ENCODE assay signal across 8 cellular contexts in genomic region chr6:44253307-44254101, GRCh38. TPM values are rescaled to one million over a fixed set of nuclear protein-coding genes. Genes with fewer than 3 reads are reported as not detected.
DNase-seq lines count a peak whose midpoint lies in the region; ATAC-seq and TF ChIP-seq lines count a peak whose summit lies in the region.

No MANE protein-coding gene starts in this region.

- H2AFZ ChIP-seq in fibroblast of lung (ENCODE audit: low read length): no peak overlapping the region

- H3K4me2 ChIP-seq in fibroblast of lung (ENCODE audit: extremely low read depth, insufficient read depth, low read length): no peak overlapping the region

- no peak overlapping the region for H3K4me3 ChIP-seq in fibroblast of lung (replicated peaks in 1 of 4; ENCODE audit: control extremely low read depth in 1 of 4, insufficient read depth in 1 of 4, low read depth in 3 of 4, low read length in 4 of 4)

- H3K9ac ChIP-seq in fibroblast of lung (ENCODE audit: insufficient read depth, low read length): no peak overlapping the region

- ATAC-seq in HG03565 (IDR thresholded peaks at IDR 0.05; ENCODE audit: unreplicated experiment) (no peak), GM21723 (IDR thresholded peaks at IDR 0.05; ENCODE audit: unreplicated experiment) (no peak)

- peak; percentile 43 to 56 for TF ChIP-seq CTCF in fibroblast of lung (conservative IDR thresholded peaks at IDR 0.05 in 1 of 2, IDR thresholded peaks at IDR 0.05 in 1 of 2; ENCODE audit: low read depth in 1 of 2, low read length in 2 of 2)

- H3K79me2 ChIP-seq in fibroblast of lung (ENCODE audit: control insufficient read depth, insufficient read depth, low read length): peaks cover 62% of the 10 kb centered on the region

- DNase-seq in NCI-H446 (lab: John Stamatoyannopoulos, UW) (peak; percentile 22 to 28), NCI-H446 treated with DMSO at 0.1 percent for 48 hours (lab: John Stamatoyannopoulos, UW) (no peak), NAMALWA (ENCODE audit: low spot score) (peak; percentile 77), fibroblast of lung (ENCODE audit: low read depth in 2 of 2) (no peak)
- DNase-seq in activated CD4-positive, alpha-beta T cell treated with anti-CD3 and anti-CD28 coated beads, Interleukin-2, amount 50 U/mL, for 4 hours: peak; percentile 52 to 55
- DNase-seq in stimulated activated CD4-positive, alpha-beta T cell treated with anti-CD3 and anti-CD28 coated beads, Interleukin-2, amount 100 ng/mL, for 24 hours: peak; percentile 64 to 73

- H3K4me1 ChIP-seq in fibroblast of lung (ENCODE audit: control insufficient read depth, extremely low read depth, insufficient read depth, low read length): peaks cover 8% of the 10 kb centered on the region

- H4K20me1 ChIP-seq in fibroblast of lung (ENCODE audit: control insufficient read depth, extremely low read depth, insufficient read depth, low read length): peaks cover 8% of the 10 kb centered on the region

- H3K27ac ChIP-seq in fibroblast of lung (ENCODE audit: insufficient read depth, low read length): no peak overlapping the region

- no peaks in the 10 kb centered on the region for H3K27me3 ChIP-seq in fibroblast of lung (ENCODE audit: control insufficient read depth, insufficient read depth, low read length)

- H3K36me3 ChIP-seq in fibroblast of lung (ENCODE audit: control insufficient read depth, insufficient read depth, low read length): peaks cover 36% of the 10 kb centered on the region

- no peaks in the 10 kb centered on the region for H3K9me3 ChIP-seq in fibroblast of lung (ENCODE audit: control insufficient read depth, insufficient read depth, low read depth, low read length)

RNA-seq across cellular contexts. Expression of gene SLC35B2, which starts 3.8 kb away (rescaled TPM):
- total RNA-seq in fibroblast of lung: 57.0 and 88.4 TPM in 2 replicates
- 89.4 and 94.1 TPM in 2 replicates for polyA plus RNA-seq in fibroblast of lung
- 66.0 and 83.4 TPM in 2 replicates for polyA plus RNA-seq in fibroblast of lung (2012)
- 109 and 171 TPM in 2 replicates for polyA minus RNA-seq in fibroblast of lung (ENCODE audit: low replicate concordance)

RNA-seq across cellular contexts. Expression of gene HSP90AB1, which starts 6.6 kb away (rescaled TPM):
- total RNA-seq in fibroblast of lung: 449 and 452 TPM in 2 replicates
- polyA plus RNA-seq in fibroblast of lung: 775 and 1,146 TPM in 2 replicates
- 584 and 848 TPM in 2 replicates for polyA plus RNA-seq in fibroblast of lung (2012)
- polyA minus RNA-seq in fibroblast of lung (ENCODE audit: low replicate concordance): 305 and 449 TPM in 2 replicates

RNA-seq across cellular contexts. Expression of gene NFKBIE, which starts 11.8 kb away (rescaled TPM):
- total RNA-seq in fibroblast of lung: 5.4 and 6.4 TPM in 2 replicates
- polyA plus RNA-seq in fibroblast of lung: 1.6 and 3.7 TPM in 2 replicates
- polyA plus RNA-seq in fibroblast of lung (2012): 3.8 and 5.9 TPM in 2 replicates
- polyA minus RNA-seq in fibroblast of lung (ENCODE audit: low replicate concordance): 0.71 and 7.1 TPM in 2 replicates

RNA-seq across cellular contexts. Expression of gene TMEM151B, which starts 16.7 kb away (rescaled TPM):
- total RNA-seq in fibroblast of lung: under 0.01 TPM in 2 replicates
- not detected in 2 replicates for polyA plus RNA-seq in fibroblast of lung
- polyA plus RNA-seq in fibroblast of lung (2012): not detected in 2 replicates
- polyA minus RNA-seq in fibroblast of lung (ENCODE audit: low replicate concordance): not detected in 2 replicates

RNA-seq across cellular contexts. Expression of gene SLC29A1, which starts 30.1 kb away (rescaled TPM):
- 7.7 and 13.4 TPM in 2 replicates for total RNA-seq in fibroblast of lung
- 21.9 and 43.6 TPM in 2 replicates for polyA plus RNA-seq in fibroblast of lung
- 16.4 and 32.8 TPM in 2 replicates for polyA plus RNA-seq in fibroblast of lung (2012)
- 48.1 and 108 TPM in 2 replicates for polyA minus RNA-seq in fibroblast of lung (ENCODE audit: low replicate concordance)

Comparison
In these comparisons a context has a peak if more than half of its experiments do, and no peak if none do; other contexts are left out.
1. DNase-seq: peak in NCI-H446 (2 of 2), NAMALWA (single experiment), activated CD4-positive, alpha-beta T cell treated with anti-CD3 and anti-CD28 coated beads, Interleukin-2, amount 50 U/mL, for 4 hours (2 of 2) and stimulated activated CD4-positive, alpha-beta T cell treated with anti-CD3 and anti-CD28 coated beads, Interleukin-2, amount 100 ng/mL, for 24 hours (2 of 2); none in NCI-H446 treated with DMSO at 0.1 percent for 48 hours (single experiment) and fibroblast of lung (0 of 2).